1 cellular context compared by ENCODE assay signal in the genomic region with DNA sequence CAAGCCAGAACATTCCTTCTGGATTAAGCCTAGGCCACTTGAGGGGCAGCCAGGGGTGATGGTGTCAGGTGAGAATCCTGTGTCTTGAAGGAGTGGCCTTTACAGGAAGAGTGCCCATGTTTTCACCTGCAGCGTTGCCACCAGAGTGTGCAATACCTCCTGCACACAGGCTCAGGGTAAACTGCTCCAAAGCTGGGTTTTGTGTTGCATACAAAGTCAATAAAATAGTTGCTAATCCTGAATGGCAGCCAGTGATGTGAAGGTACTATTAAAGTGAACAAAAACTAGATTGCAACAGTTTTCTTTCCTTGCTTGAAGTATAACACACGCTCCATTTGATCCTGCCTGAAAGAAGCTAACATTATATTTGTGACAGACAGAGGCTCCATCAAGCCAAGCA.
TF ChIP-seq lines count a peak whose summit lies in the region.

No MANE protein-coding gene starts in this region.

TF ChIP-seq in neural cell, 6 proteins besides CTCF, POLR2A, EP300 and RAD21 (continued from another document):
- TF ChIP-seq, protein P1, sequence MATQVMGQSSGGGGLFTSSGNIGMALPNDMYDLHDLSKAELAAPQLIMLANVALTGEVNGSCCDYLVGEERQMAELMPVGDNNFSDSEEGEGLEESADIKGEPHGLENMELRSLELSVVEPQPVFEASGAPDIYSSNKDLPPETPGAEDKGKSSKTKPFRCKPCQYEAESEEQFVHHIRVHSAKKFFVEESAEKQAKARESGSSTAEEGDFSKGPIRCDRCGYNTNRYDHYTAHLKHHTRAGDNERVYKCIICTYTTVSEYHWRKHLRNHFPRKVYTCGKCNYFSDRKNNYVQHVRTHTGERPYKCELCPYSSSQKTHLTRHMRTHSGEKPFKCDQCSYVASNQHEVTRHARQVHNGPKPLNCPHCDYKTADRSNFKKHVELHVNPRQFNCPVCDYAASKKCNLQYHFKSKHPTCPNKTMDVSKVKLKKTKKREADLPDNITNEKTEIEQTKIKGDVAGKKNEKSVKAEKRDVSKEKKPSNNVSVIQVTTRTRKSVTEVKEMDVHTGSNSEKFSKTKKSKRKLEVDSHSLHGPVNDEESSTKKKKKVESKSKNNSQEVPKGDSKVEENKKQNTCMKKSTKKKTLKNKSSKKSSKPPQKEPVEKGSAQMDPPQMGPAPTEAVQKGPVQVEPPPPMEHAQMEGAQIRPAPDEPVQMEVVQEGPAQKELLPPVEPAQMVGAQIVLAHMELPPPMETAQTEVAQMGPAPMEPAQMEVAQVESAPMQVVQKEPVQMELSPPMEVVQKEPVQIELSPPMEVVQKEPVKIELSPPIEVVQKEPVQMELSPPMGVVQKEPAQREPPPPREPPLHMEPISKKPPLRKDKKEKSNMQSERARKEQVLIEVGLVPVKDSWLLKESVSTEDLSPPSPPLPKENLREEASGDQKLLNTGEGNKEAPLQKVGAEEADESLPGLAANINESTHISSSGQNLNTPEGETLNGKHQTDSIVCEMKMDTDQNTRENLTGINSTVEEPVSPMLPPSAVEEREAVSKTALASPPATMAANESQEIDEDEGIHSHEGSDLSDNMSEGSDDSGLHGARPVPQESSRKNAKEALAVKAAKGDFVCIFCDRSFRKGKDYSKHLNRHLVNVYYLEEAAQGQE (IDR thresholded peaks at IDR 0.05; ENCODE audit: borderline replicate concordance), result no peak
